ENCODE assay signal across 8 cellular contexts in the genomic region with DNA sequence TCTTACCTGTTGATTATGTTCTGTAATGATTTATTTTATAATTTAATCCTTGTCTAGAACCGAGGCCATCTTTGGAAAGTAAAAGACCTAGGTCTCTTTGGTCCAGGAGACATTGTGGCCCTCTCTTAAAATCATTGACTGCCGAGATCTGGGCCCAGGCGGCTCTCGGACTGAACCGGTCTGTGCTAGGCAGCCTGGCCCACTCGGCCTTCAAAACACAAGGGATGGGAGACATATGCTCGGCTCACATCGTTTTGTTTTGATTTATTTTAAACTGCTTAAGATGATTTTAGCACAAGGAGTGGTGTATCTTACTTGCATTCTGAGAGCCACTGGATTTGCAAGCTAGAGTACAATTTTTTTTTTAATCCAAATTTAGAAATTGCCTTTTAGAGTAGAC.
DNase-seq lines count a peak whose midpoint lies in the region; ATAC-seq and TF ChIP-seq lines count a peak whose summit lies in the region.

No MANE protein-coding gene starts in this region.

- peak overlapping the region; percentile 72 to 92 (median 84) for H3K4me2 ChIP-seq in BLaER1 treated with 17β-estradiol and CSF1 and Interleukin-3, amounts not matched to agents 10 nM and 100 nM
- H3K4me2 ChIP-seq in osteoblast (ENCODE audit: insufficient read depth, low read length): peak overlapping the region; percentile 95

- peak overlapping the region; percentile 43 to 71 (median 64); a peak in 19 of 22 replicates for H3K9ac ChIP-seq in BLaER1 treated with 17β-estradiol and CSF1 and Interleukin-3, amounts not matched to agents 10 nM and 100 nM

- peaks cover 98% of the 10 kb centered on the region for H3K79me2 ChIP-seq in osteoblast (ENCODE audit: insufficient read depth, low read length)

- 0 out of 22 replicates have a peak, but pooled peaks cover 0 to 4% (median 0%) of the 10 kb centered on the region in 11 experiments for H3K36me3 ChIP-seq in BLaER1 treated with 17β-estradiol and CSF1 and Interleukin-3, amounts not matched to agents 10 nM and 100 nM
- H3K36me3 ChIP-seq in esophagus (ENCODE audit: control insufficient read depth in 2 of 2, insufficient read depth in 2 of 2, low read length in 1 of 2) (peaks cover 0 to 3% of the 10 kb centered on the region in 2 donors), osteoblast (ENCODE audit: insufficient read depth, low read length) (no peaks in the 10 kb centered on the region)

- H3K4me1 ChIP-seq in BLaER1 treated with 17β-estradiol and CSF1 and Interleukin-3, amounts not matched to agents 10 nM and 100 nM: peaks cover 53 to 64% (median 62%) of the 10 kb centered on the region in 10 experiments
- H3K4me1 ChIP-seq in esophagus (ENCODE audit: control insufficient read depth in 2 of 2, insufficient read depth in 2 of 2, low read length in 1 of 2) (peaks cover 13 to 23% of the 10 kb centered on the region in 2 donors), osteoblast (ENCODE audit: insufficient read depth, low read length) (peaks cover 77% of the 10 kb centered on the region)

- TF ChIP-seq CTCF in osteoblast (IDR thresholded peaks at IDR 0.05; ENCODE audit: extremely low read depth, low read depth, low read length): no peak

- peak overlapping the region in 4 of 10 experiments; percentile 9 to 33 (median 22); a peak in 3 of 20 replicates for H3K4me3 ChIP-seq in BLaER1 treated with 17β-estradiol and CSF1 and Interleukin-3, amounts not matched to agents 10 nM and 100 nM
- H3K4me3 ChIP-seq in esophagus (ENCODE audit: low read depth in 1 of 2, low read length in 2 of 2) (peak overlapping the region in 1 of 2 donors; percentile 44), osteoblast (ENCODE audit: insufficient read depth, low read length) (peak overlapping the region; percentile 75)

- H4K20me1 ChIP-seq in BLaER1 treated with 17β-estradiol and CSF1 and Interleukin-3, amounts not matched to agents 10 nM and 100 nM: no peaks in the 10 kb centered on the region
- H4K20me1 ChIP-seq in osteoblast (ENCODE audit: insufficient read depth, low read length): no peaks in the 10 kb centered on the region

- peak overlapping the region; percentile 41 to 77 (median 66); a peak in 21 of 22 replicates for H3K27ac ChIP-seq in BLaER1 treated with 17β-estradiol and CSF1 and Interleukin-3, amounts not matched to agents 10 nM and 100 nM
- H3K27ac ChIP-seq in esophagus (ENCODE audit: low read depth in 2 of 2, low read length in 1 of 2) (peak overlapping the region; percentile 88 to 99), osteoblast (ENCODE audit: low read depth, low read length) (peak overlapping the region; percentile 95)

- WGBS in esophagus, 2 donors: 17 to 32% methylated on average over 8 of the region's 8 CpGs

- H2AFZ ChIP-seq in osteoblast (ENCODE audit: low read length): no peak overlapping the region

- no peak for ATAC-seq in GM21723 (IDR thresholded peaks at IDR 0.05; ENCODE audit: unreplicated experiment)

- peaks cover 0 to 3% (median 0%) of the 10 kb centered on the region in 11 experiments; a peak in 5 of 22 replicates for H3K27me3 ChIP-seq in BLaER1 treated with 17β-estradiol and CSF1 and Interleukin-3, amounts not matched to agents 10 nM and 100 nM
- no peaks in the 10 kb centered on the region for H3K27me3 ChIP-seq in esophagus (ENCODE audit: control insufficient read depth in 1 of 2, insufficient read depth in 2 of 2, low read length in 2 of 2)
- H3K27me3 ChIP-seq in osteoblast (ENCODE audit: insufficient read depth, low read length): no peaks in the 10 kb centered on the region

- DNase-seq in NCI-H1105 treated with DMSO at 0.1 percent for 48 hours (lab: John Stamatoyannopoulos, UW): peak; percentile 55
- DNase-seq in osteoblast (ENCODE audit: insufficient read length, low spot score, missing footprints): peak; percentile 83
- DNase-seq in stimulated activated CD4-positive, alpha-beta T cell treated with anti-CD3 and anti-CD28 coated beads, Interleukin-1b, Interleukin-23, amount 100 ng/mL, for 48 hours: no peak
- DNase-seq in NCI-H748 (lab: John Stamatoyannopoulos, UW; ENCODE audit: unreplicated experiment): no peak
- DNase-seq in COLO829 (ENCODE audit: low spot score): no peak

- H3K9me3 ChIP-seq in BLaER1 treated with 17β-estradiol and CSF1 and Interleukin-3, amounts not matched to agents 10 nM and 100 nM (replicated peaks in 1 of 11): no peaks in the 10 kb centered on the region
- H3K9me3 ChIP-seq in esophagus (ENCODE audit: control insufficient read depth in 2 of 2, insufficient read depth in 1 of 2, low read depth in 1 of 2, low read length in 1 of 2): no peaks in the 10 kb centered on the region
- no peaks in the 10 kb centered on the region for H3K9me3 ChIP-seq in osteoblast (ENCODE audit: low read depth, low read length)

Comparison
In these comparisons a context has a peak if more than half of its experiments do, and no peak if none do; other contexts are left out.
1. DNase-seq: peak in NCI-H1105 treated with DMSO at 0.1 percent for 48 hours (single experiment) and osteoblast (single experiment); none in stimulated activated CD4-positive, alpha-beta T cell treated with anti-CD3 and anti-CD28 coated beads, Interleukin-1b, Interleukin-23, amount 100 ng/mL, for 48 hours (single experiment), NCI-H748 (single experiment) and COLO829 (single experiment).
2. Peak in every context shown above with its lines, with median percentiles within 50 percentile points of each other: H3K27ac ChIP-seq.